In genomic region chr7:129613016-129613337, GRCh38 we compare ENCODE assay signal across 9 cellular contexts. TPM values are rescaled to one million over a fixed set of nuclear protein-coding genes. Genes with fewer than 3 reads are reported as not detected.
DNase-seq lines count a peak whose midpoint lies in the region; ATAC-seq, FAIRE-seq and TF ChIP-seq lines count a peak whose summit lies in the region.
"Had no signal": no experiment of that assay in that cellular context is flagged by ENCODE, and none has a peak within 500 bp of the region (broad histone marks: within the 10 kb centered on the region; RNA-seq: fewer than 3 reads in every experiment).

No MANE protein-coding gene starts in this region.

- no peak for TF ChIP-seq EP300 in suprapubic skin (IDR thresholded peaks at IDR 0.05)

- peaks cover 52% of the 10 kb centered on the region for H3K4me1 ChIP-seq in keratinocyte (ENCODE audit: control insufficient read depth, extremely low read depth, insufficient read depth, low read length)
- peaks cover 46% of the 10 kb centered on the region for H3K4me1 ChIP-seq in suprapubic skin

- peaks cover 77% of the 10 kb centered on the region for H3K79me2 ChIP-seq in keratinocyte (ENCODE audit: control insufficient read depth, insufficient read depth, low read length)

- H3K36me3 Mint-ChIP-seq in activated CD4-positive, alpha-beta T cell treated with anti-CD3 and anti-CD28 coated beads, Interleukin-2, amount 10 ng/mL, durations not matched to agents 24 days and 14 days (ENCODE audit: low read depth), result peaks cover 20% of the 10 kb centered on the region
- peaks cover 32% of the 10 kb centered on the region for H3K36me3 Mint-ChIP-seq in activated naive CD8-positive, alpha-beta T cell treated with anti-CD3 and anti-CD28 coated beads for 36 hours

- H3K9me3 Mint-ChIP-seq in activated CD4-positive, alpha-beta T cell treated with anti-CD3 and anti-CD28 coated beads, Interleukin-2, amount 10 ng/mL, durations not matched to agents 24 days and 14 days, result no peaks in the 10 kb centered on the region
- H3K9me3 Mint-ChIP-seq in activated naive CD8-positive, alpha-beta T cell treated with anti-CD3 and anti-CD28 coated beads for 36 hours, result peaks cover 1% of the 10 kb centered on the region

- peaks cover 44% of the 10 kb centered on the region for H3K4me1 Mint-ChIP-seq in activated CD4-positive, alpha-beta T cell treated with anti-CD3 and anti-CD28 coated beads, Interleukin-2, amount 10 ng/mL, durations not matched to agents 24 days and 14 days
- H3K4me1 Mint-ChIP-seq in activated naive CD8-positive, alpha-beta T cell treated with anti-CD3 and anti-CD28 coated beads for 36 hours, result peaks cover 55% of the 10 kb centered on the region

- peak overlapping the region; percentile 94 for H3K27ac Mint-ChIP-seq in activated CD4-positive, alpha-beta T cell treated with anti-CD3 and anti-CD28 coated beads, Interleukin-2, amount 10 ng/mL, durations not matched to agents 24 days and 14 days
- H3K27ac Mint-ChIP-seq in activated naive CD8-positive, alpha-beta T cell treated with anti-CD3 and anti-CD28 coated beads for 36 hours, result peak overlapping the region; percentile 93

- FAIRE-seq in keratinocyte (lab: Jason Lieb, UNC), result no peak

- ATAC-seq in HG03469 (IDR thresholded peaks at IDR 0.05; ENCODE audit: unreplicated experiment) (no peak), GM19463 (IDR thresholded peaks at IDR 0.05; ENCODE audit: unreplicated experiment) (no peak)

- H3K4me2 ChIP-seq in keratinocyte (ENCODE audit: control insufficient read depth, extremely low read depth, insufficient read depth, low read depth, low read length), result peak overlapping the region; percentile 85

- DNase-seq in activated CD4-positive, alpha-beta T cell treated with anti-CD3 and anti-CD28 coated beads, Interleukin-2, amount 10 ng/mL, durations not matched to agents 24 days and 14 days, result no peak
- DNase-seq in activated CD4-positive, alpha-beta T cell treated with anti-CD3 and anti-CD28 coated beads, Interleukin-2, amount 50 U/mL, for 48 hours, result no peak
- DNase-seq in activated naive CD8-positive, alpha-beta T cell treated with anti-CD3 and anti-CD28 coated beads for 36 hours, result no peak
- DNase-seq in keratinocyte (ENCODE audit: low read depth, low spot score) (no peak), suprapubic skin (ENCODE audit: low spot score in 2 of 2) (no peak), HT-29 (ENCODE audit: low spot score) (no peak)
- DNase-seq: occipital lobe had no signal

- H3K4me3 Mint-ChIP-seq in activated CD4-positive, alpha-beta T cell treated with anti-CD3 and anti-CD28 coated beads, Interleukin-2, amount 10 ng/mL, durations not matched to agents 24 days and 14 days, result peak overlapping the region; percentile 93
- peak overlapping the region; percentile 86 for H3K4me3 Mint-ChIP-seq in activated naive CD8-positive, alpha-beta T cell treated with anti-CD3 and anti-CD28 coated beads for 36 hours

- no peak overlapping the region for H2AFZ ChIP-seq in keratinocyte (ENCODE audit: control insufficient read depth, low read length)

- TF ChIP-seq POLR2A in suprapubic skin (IDR thresholded peaks at IDR 0.05), result no peak

- H4K20me1 ChIP-seq in keratinocyte (ENCODE audit: control insufficient read depth, extremely low read depth, insufficient read depth, low read length), result peaks cover 3% of the 10 kb centered on the region

- 17% methylated on average over 5 of the region's 5 CpGs for WGBS in suprapubic skin

- dilution Hi-C loops in keratinocyte (cut with MboI; ENCODE audit: extremely low pct_ligation_motif_present, low sequenced_read_pairs), result no loop called here

- TF ChIP-seq CTCF in keratinocyte (optimal IDR thresholded peaks at IDR 0.05 in 1 of 3, IDR thresholded peaks at IDR 0.05 in 1 of 3, conservative IDR thresholded peaks at IDR 0.05 in 1 of 3; ENCODE audit: extremely low read depth in 1 of 3, insufficient read depth in 2 of 3, low read length in 3 of 3) (no peak), suprapubic skin (IDR thresholded peaks at IDR 0.05) (no peak)

- peak overlapping the region; percentile 93 for H3K9ac ChIP-seq in keratinocyte (ENCODE audit: control insufficient read depth, extremely low read depth, insufficient read depth, low read length)

- H3K4me3 ChIP-seq in keratinocyte (ENCODE audit: control insufficient read depth in 2 of 3, extremely low read depth in 1 of 3, insufficient read depth in 2 of 3, low read depth in 1 of 3, low read length in 3 of 3) (peak overlapping the region; percentile 61 to 90 (median 86)), suprapubic skin (peak overlapping the region; percentile 63)

- H3K27me3 ChIP-seq in keratinocyte (ENCODE audit: control insufficient read depth, extremely low read depth, insufficient read depth, low read length), result no peaks in the 10 kb centered on the region
- no peaks in the 10 kb centered on the region for H3K27me3 ChIP-seq in suprapubic skin

- H3K9me1 ChIP-seq in keratinocyte (ENCODE audit: control insufficient read depth, extremely low read depth, insufficient read depth, low read length), result no peaks in the 10 kb centered on the region

- H3K9me3 ChIP-seq in keratinocyte (ENCODE audit: control insufficient read depth, low read depth, low read length) (no peaks in the 10 kb centered on the region), suprapubic skin (no peaks in the 10 kb centered on the region)

- H3K27me3 Mint-ChIP-seq in activated CD4-positive, alpha-beta T cell treated with anti-CD3 and anti-CD28 coated beads, Interleukin-2, amount 10 ng/mL, durations not matched to agents 24 days and 14 days, result no peaks in the 10 kb centered on the region
- H3K27me3 Mint-ChIP-seq in activated naive CD8-positive, alpha-beta T cell treated with anti-CD3 and anti-CD28 coated beads for 36 hours, result no peaks in the 10 kb centered on the region

- H3K27ac ChIP-seq in keratinocyte (ENCODE audit: control insufficient read depth, insufficient read depth, low read length) (peak overlapping the region; percentile 93), suprapubic skin (no peak overlapping the region)

- intact Hi-C loops in activated CD4-positive, alpha-beta T cell treated with anti-CD3 and anti-CD28 coated beads, Interleukin-2, amount 10 ng/mL, durations not matched to agents 24 days and 14 days (cut with micrococcal nuclease), result loop anchor here (2.0 to 5.0 kb wide), 5 partner anchors 116 to 339 kb away; partner anchors contain the start of gene UBE2H

- H3K36me3 ChIP-seq in keratinocyte (ENCODE audit: control insufficient read depth in 2 of 2, extremely low read depth in 1 of 2, insufficient read depth in 2 of 2, low read length in 2 of 2) (peaks cover 0 to 14% of the 10 kb centered on the region in 2 experiments), suprapubic skin (no peaks in the 10 kb centered on the region)

RNA-seq across cellular contexts. Expression of gene NRF1, which starts 1.5 kb away (rescaled TPM):
- 22.3 and 23.2 TPM in 2 replicates for total RNA-seq in activated CD4-positive, alpha-beta T cell treated with anti-CD3 and anti-CD28 coated beads, Interleukin-2, amount 10 ng/mL, durations not matched to agents 24 days and 14 days
- 10 to 100 TPM; 17.9 to 20.4 TPM for total RNA-seq in activated naive CD8-positive, alpha-beta T cell treated with anti-CD3 and anti-CD28 coated beads for 36 hours
- polyA plus RNA-seq in keratinocyte, result 9.2 to 12.6 TPM (median 10.4 TPM) in 3 replicates
- polyA plus RNA-seq in keratinocyte (2011; ENCODE audit: low read depth), result 3.1 TPM
- 6.7 and 7.0 TPM in 2 replicates for polyA plus RNA-seq in keratinocyte (2011; cell fraction: cytosol; rRNA removed)
- 20.3 and 25.7 TPM in 2 replicates for polyA plus RNA-seq in keratinocyte (2011; cell fraction: nucleus; rRNA removed)
- 7.1 and 8.3 TPM in 2 replicates for polyA plus RNA-seq in keratinocyte (2012; ENCODE audit: low replicate concordance)
- polyA minus RNA-seq in keratinocyte, result 17.2 to 28.9 TPM (median 22.8 TPM) in 3 replicates
- 9.0 TPM for polyA minus RNA-seq in keratinocyte (2011; cell fraction: cytosol; rRNA and poly(A)+ RNA removed)
- polyA minus RNA-seq in keratinocyte (2011; cell fraction: nucleus; rRNA and poly(A)+ RNA removed), result 12.3 and 29.0 TPM in 2 replicates
- 10 to 100 TPM; 11.7 to 33.2 (median 15.5) TPM for total RNA-seq in suprapubic skin
- 10.5 and 13.1 TPM in 2 replicates for total RNA-seq in HT-29 (2014; rRNA removed; shearing (Covaris generic))
